Comparison of ENCODE assay signal across 7 cellular contexts in the genomic region with DNA sequence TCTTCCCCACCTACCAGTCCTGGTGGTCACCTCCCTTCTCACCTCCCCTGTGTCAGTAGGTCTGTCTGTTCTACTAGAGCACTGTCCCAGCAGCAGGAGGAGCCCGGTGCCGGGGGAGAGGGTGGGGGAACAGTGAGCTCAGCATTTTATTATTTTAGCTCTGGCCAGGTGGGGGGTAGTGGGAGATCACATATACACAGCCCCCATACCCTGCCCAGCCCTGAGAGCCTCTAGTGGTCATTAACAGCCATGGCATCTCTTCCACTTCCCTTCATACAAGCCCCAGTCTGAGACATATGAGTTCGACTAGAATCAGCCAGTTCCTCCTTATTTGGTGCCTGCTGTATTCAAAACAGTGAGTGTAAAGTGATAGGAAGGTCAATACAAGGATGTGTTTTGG. TPM values are rescaled to one million over a fixed set of nuclear protein-coding genes. Genes with fewer than 3 reads are reported as not detected.
DNase-seq lines count a peak whose midpoint lies in the region; ATAC-seq and TF ChIP-seq lines count a peak whose summit lies in the region.

Gene TMOD4, minus strand, starts transcription at position 72 of the 400 bp plus-strand sequence. CDS start 1,106 bp downstream, outside the sequence.

- intact Hi-C loops in psoas muscle (cut with DNase I) = no loop called here

- no peaks in the 10 kb centered on the region for H3K9me2 ChIP-seq in OCI-LY1 (ENCODE audit: low read depth, low read length)

- no peak for DNase-seq in epithelial cell of proximal tubule (ENCODE audit: low read depth)
- peak in 1 of 2 donors; percentile 82 for DNase-seq in psoas muscle
- no peak for DNase-seq in NCI-H446 (lab: John Stamatoyannopoulos, UW)

- no peak within 1 kb of the TSS for H3K4me2 ChIP-seq in OCI-LY1 (ENCODE audit: low read length)

- no peaks in the 10 kb centered on the region for H3F3A ChIP-seq in OCI-LY1 (ENCODE audit: insufficient read depth, low read length)

- 8 to 26% (median 20%) methylated on average over 3 of the region's 3 CpGs for WGBS in psoas muscle, 3 donors

- ATAC-seq in psoas muscle (peak; percentile 82 to 86 (median 84)), GM19467 (IDR thresholded peaks at IDR 0.05; ENCODE audit: unreplicated experiment) (no peak), GM18502 (IDR thresholded peaks at IDR 0.05; ENCODE audit: poor library complexity, unreplicated experiment) (no peak)

- no peak within 1 kb of the TSS for H3K9ac ChIP-seq in OCI-LY1 (ENCODE audit: low read length)

- no peaks in the 10 kb centered on the region for H3K79me2 ChIP-seq in OCI-LY1 (ENCODE audit: insufficient read depth, low read length)

- no peak within 1 kb of the TSS for H3K27ac ChIP-seq in OCI-LY1 (ENCODE audit: low read depth, low read length, poor library complexity, severe bottlenecking)
- H3K27ac ChIP-seq in psoas muscle = peak within 1 kb of the TSS; percentile 92

- no peak within 1 kb of the TSS for H2AFZ ChIP-seq in OCI-LY1 (ENCODE audit: low read length)

- TF ChIP-seq CTCF in GM12872 (IDR thresholded peaks at IDR 0.05; ENCODE audit: insufficient read depth, low read depth, low read length) (peak; percentile 71), OCI-LY1 (IDR thresholded peaks at IDR 0.05; ENCODE audit: low read length) (peak; percentile 58), epithelial cell of proximal tubule (conservative IDR thresholded peaks at IDR 0.05; ENCODE audit: low read depth, low read length) (peak; percentile 68), psoas muscle (IDR thresholded peaks at IDR 0.05) (peak; percentile 71)

- H3K4me3 ChIP-seq in OCI-LY1 (ENCODE audit: low read depth, low read length, poor library complexity, severe bottlenecking) (no peak within 1 kb of the TSS), epithelial cell of proximal tubule (ENCODE audit: low read depth, low read length) (no peak within 1 kb of the TSS), psoas muscle (peak within 1 kb of the TSS; percentile 79)

- H3K27me3 ChIP-seq in OCI-LY1 (ENCODE audit: insufficient read depth, low read length) (no peaks in the 10 kb centered on the region), psoas muscle (ENCODE audit: insufficient read depth in 3 of 3, low read length in 2 of 3) (no peaks in the 10 kb centered on the region)

- H3K36me3 ChIP-seq in OCI-LY1 (ENCODE audit: insufficient read depth, low read length) (peaks cover 65% of the 10 kb centered on the region), psoas muscle (ENCODE audit: insufficient read depth in 1 of 2, low read depth in 1 of 2) (peaks cover 12 to 80% of the 10 kb centered on the region in 2 donors)

- H4K20me1 ChIP-seq in OCI-LY1 (ENCODE audit: insufficient read depth, low read length) = no peaks in the 10 kb centered on the region

- H3K4me1 ChIP-seq in OCI-LY1 (ENCODE audit: insufficient read depth, low read length, severe bottlenecking) (no peaks in the 10 kb centered on the region), psoas muscle (peaks cover 14% of the 10 kb centered on the region)

- no peaks in the 10 kb centered on the region for H3K9me3 ChIP-seq in OCI-LY1 (ENCODE audit: low read length)
- no peaks in the 10 kb centered on the region for H3K9me3 ChIP-seq in psoas muscle

RNA-seq across cellular contexts. Expression of gene TMOD4, which starts in this region (rescaled TPM):
- total RNA-seq in epithelial cell of proximal tubule (0.46 TPM in 1 of 2 replicates, not detected in the other), psoas muscle (100 to 1,000 TPM; 102 to 434 (median 407) TPM)
- polyA plus RNA-seq in psoas muscle = 100 to 1,000 TPM in 2 of 3 donors, 10 to 100 TPM in 1; 17.6 to 274 (median 154) TPM

Comparison
In these comparisons a context has a peak if more than half of its experiments do, and no peak if none do; other contexts are left out.
1. RNA of gene TMOD4 (total RNA-seq): 102 to 434 TPM in psoas muscle; 0.46 TPM in epithelial cell of proximal tubule; every median in the first group is over 10 times any median in the second.
2. ATAC-seq: peak in psoas muscle (4 of 4); none in GM19467 (single experiment) and GM18502 (single experiment).
3. Peak in every context shown above with its lines, with median percentiles within 50 percentile points of each other: CTCF ChIP-seq.